In genomic region chrX:19931146-19931545, GRCh38 we compare ENCODE assay signal across 22 cellular contexts.
"Had no signal": no experiment of that assay in that cellular context is flagged by ENCODE, and none has a peak within 500 bp of the region (broad histone marks: within the 10 kb centered on the region; RNA-seq: fewer than 3 reads in every experiment).

No MANE protein-coding gene starts in this region.

- DNase-seq: activated CD4-positive, alpha-beta T cell treated with anti-CD3 and anti-CD28 coated beads for 4 hours; activated CD4-positive, alpha-beta T cell treated with anti-CD3 and anti-CD28 coated beads, Interleukin-2, amount 50 U/mL, for 4 hours; activated CD8-positive, alpha-beta memory T cell treated with anti-CD3 and anti-CD28 coated beads for 24 hours; activated gamma-delta T cell; activated naive CD4-positive, alpha-beta T cell treated with anti-CD3 and anti-CD28 coated beads, Interleukin-2, amount 10 ng/mL, durations not matched to agents 7 days and 5 days; activated naive CD8-positive, alpha-beta T cell treated with anti-CD3 and anti-CD28 coated beads, Interleukin-2, amount 10 ng/mL, durations not matched to agents 7 days and 5 days; amniotic stem cell; caudate nucleus; head of caudate nucleus; immature natural killer cell; kidney; left colon; mammary epithelial cell; naive B cell; ovary; right lobe of liver; stimulated activated CD4-positive, alpha-beta T cell treated with anti-CD3 and anti-CD28 coated beads, Interleukin-12 subunit alpha, Interleukin-12 subunit beta, amount 100 ng/mL, for 4 hours; stimulated activated CD4-positive, alpha-beta T cell treated with anti-CD3 and anti-CD28 coated beads, Interleukin-4, amount 100 ng/mL, for 1 hour; substantia nigra; T-helper 9 cell had no signal

- H3K4me3 ChIP-seq: ovary, right lobe of liver, skin epidermis, uterus had no signal

- H3K36me3 ChIP-seq: ovary, uterus had no signal

- H3K27me3 ChIP-seq: ovary, right lobe of liver, uterus had no signal

- H3K4me1 ChIP-seq: right lobe of liver, uterus had no signal

- H3K9me3 ChIP-seq: ovary, right lobe of liver, uterus had no signal

- ATAC-seq: left colon, right lobe of liver had no signal
